8 cellular contexts compared by ENCODE assay signal in genomic region chr9:96619491-96620154, GRCh38. TPM values are rescaled to one million over a fixed set of nuclear protein-coding genes. Genes with fewer than 3 reads are reported as not detected.
DNase-seq lines count a peak whose midpoint lies in the region; ATAC-seq and TF ChIP-seq lines count a peak whose summit lies in the region.

Gene CDC14B (minus strand): TSS chr9:96619843. CDS start chr9:96619378, 465 bp downstream.

- peak within 1 kb of the TSS; percentile 95 for H2AFZ ChIP-seq in mesenchymal stem cell (ENCODE audit: low read depth, low read length)

- H3K27ac ChIP-seq in mesenchymal stem cell (ENCODE audit: low read length, poor library complexity, severe bottlenecking) = no peak within 1 kb of the TSS

- peak within 1 kb of the TSS; percentile 89 for H3K9ac ChIP-seq in mesenchymal stem cell (ENCODE audit: low read length)

- no peak within 1 kb of the TSS for H2AK5ac ChIP-seq in mesenchymal stem cell (ENCODE audit: low read length, severe bottlenecking)

- H2BK15ac ChIP-seq in mesenchymal stem cell (ENCODE audit: low read depth, poor library complexity, severe bottlenecking) = peak within 1 kb of the TSS; percentile 96

- H3K9me3 ChIP-seq in mesenchymal stem cell (ENCODE audit: control insufficient read depth, low read length) = no peaks in the 10 kb centered on the region

- H4K8ac ChIP-seq in mesenchymal stem cell (ENCODE audit: low read length) = peak within 1 kb of the TSS; percentile 90

- peak within 1 kb of the TSS; percentile 94 for H2BK120ac ChIP-seq in mesenchymal stem cell (ENCODE audit: low read depth, low read length)

- H3K27me3 Mint-ChIP-seq in endothelial cell (ENCODE audit: unreplicated experiment) = no peaks in the 10 kb centered on the region

- H3K4me1 ChIP-seq in mesenchymal stem cell (ENCODE audit: control insufficient read depth, insufficient read depth, low read depth, low read length) = peaks cover 9% of the 10 kb centered on the region

- no peaks in the 10 kb centered on the region for H3K36me3 ChIP-seq in mesenchymal stem cell (ENCODE audit: control insufficient read depth in 1 of 2, insufficient read depth in 2 of 2, low read depth in 1 of 2, low read length in 2 of 2)

- H3K27ac Mint-ChIP-seq in endothelial cell (ENCODE audit: unreplicated experiment) = peak within 1 kb of the TSS; percentile 85

- H3K9me3 Mint-ChIP-seq in endothelial cell (ENCODE audit: unreplicated experiment) = no peaks in the 10 kb centered on the region

- peak within 1 kb of the TSS; percentile 90 for H4K91ac ChIP-seq in mesenchymal stem cell (ENCODE audit: low read length)

- H3K36me3 Mint-ChIP-seq in endothelial cell (ENCODE audit: low read depth, unreplicated experiment) = no peaks in the 10 kb centered on the region

- peaks cover 30% of the 10 kb centered on the region for H3K4me1 Mint-ChIP-seq in endothelial cell (ENCODE audit: unreplicated experiment)

- peak within 1 kb of the TSS; percentile 79 to 96 for H3K18ac ChIP-seq in mesenchymal stem cell (ENCODE audit: low read depth in 1 of 2, low read length in 2 of 2)

- peak within 1 kb of the TSS; percentile 74 to 96 for H3K14ac ChIP-seq in mesenchymal stem cell (ENCODE audit: low read length in 2 of 2)

- H3K79me1 ChIP-seq in mesenchymal stem cell (replicated peaks; ENCODE audit: low read length, poor library complexity, severe bottlenecking) = peaks cover 7% of the 10 kb centered on the region

- peak within 1 kb of the TSS in 1 of 2 experiments; percentile 78 for H2BK12ac ChIP-seq in mesenchymal stem cell (ENCODE audit: low read length in 2 of 2)

- DNase-seq in DMS53 treated with DMSO at 0.1 percent for 48 hours (lab: John Stamatoyannopoulos, UW; ENCODE audit: unreplicated experiment) (peak; percentile 66), NCI-H82 (lab: John Stamatoyannopoulos, UW) (peak; percentile 87), endothelial cell (ENCODE audit: low spot score) (peak; percentile 85), mesenchymal stem cell (peak; percentile 91), OCI-M2 (lab: John Stamatoyannopoulos, UW; ENCODE audit: unreplicated experiment) (no peak)
- peak; percentile 86 for DNase-seq in activated CD8-positive, alpha-beta memory T cell treated with anti-CD3 and anti-CD28 coated beads, Interleukin-2, amount 50 U/mL, for 48 hours
- peak; percentile 57 to 69 (median 58) for DNase-seq in stimulated activated CD4-positive, alpha-beta T cell treated with anti-CD3 and anti-CD28 coated beads, TNF-alpha, amount 100 ng/mL, for 4 hours (ENCODE audit: low read depth in 3 of 3)

- ATAC-seq in HG03342 (IDR thresholded peaks at IDR 0.05; ENCODE audit: unreplicated experiment) = peak; percentile 62

- no peaks in the 10 kb centered on the region for H3K27me3 ChIP-seq in mesenchymal stem cell (ENCODE audit: control insufficient read depth in 1 of 2, insufficient read depth in 1 of 2, low read length in 2 of 2)

- peak within 1 kb of the TSS; percentile 91 to 92 for H3K4me3 ChIP-seq in mesenchymal stem cell (ENCODE audit: insufficient read depth in 1 of 2, low read depth in 1 of 2, low read length in 2 of 2)

- peak within 1 kb of the TSS; percentile 93 for H3K4me3 Mint-ChIP-seq in endothelial cell (ENCODE audit: unreplicated experiment)

- H3K4me2 ChIP-seq in mesenchymal stem cell (ENCODE audit: low read length, poor library complexity, severe bottlenecking) = peak within 1 kb of the TSS; percentile 95

- peak within 1 kb of the TSS in 1 of 2 experiments; percentile 67 for H3K4ac ChIP-seq in mesenchymal stem cell (ENCODE audit: low read depth in 1 of 2, low read length in 2 of 2)

- peak within 1 kb of the TSS; percentile 79 for H2BK5ac ChIP-seq in mesenchymal stem cell (ENCODE audit: low read depth, low read length, poor library complexity, severe bottlenecking)

- TF ChIP-seq CTCF in endothelial cell (IDR thresholded peaks at IDR 0.05; ENCODE audit: unreplicated experiment) = no peak

- 1% methylated on average over 46 of the region's 66 CpGs for WGBS in mesenchymal stem cell

- peak within 1 kb of the TSS in 1 of 2 experiments; percentile 83 for H3K23ac ChIP-seq in mesenchymal stem cell (ENCODE audit: low read length in 2 of 2)

RNA-seq across cellular contexts. Expression of gene CDC14B, which starts in this region (rescaled TPM):
- total RNA-seq in endothelial cell (ENCODE audit: unreplicated experiment) = 21.4 TPM
- 10.5 TPM for polyA plus RNA-seq in mesenchymal stem cell (2013, experiment 1 of 2)
- polyA plus RNA-seq in mesenchymal stem cell (2013, experiment 2 of 2) = 10.5 TPM
